Comparison of ENCODE assay signal across 19 cellular contexts in genomic region chr3:143037867-143038266, GRCh38. TPM values are rescaled to one million over a fixed set of nuclear protein-coding genes. Genes with fewer than 3 reads are reported as not detected.
DNase-seq lines count a peak whose midpoint lies in the region; ATAC-seq, FAIRE-seq and TF ChIP-seq lines count a peak whose summit lies in the region.
"Had no signal": no experiment of that assay in that cellular context is flagged by ENCODE, and none has a peak within 500 bp of the region (broad histone marks: within the 10 kb centered on the region; RNA-seq: fewer than 3 reads in every experiment).

No MANE protein-coding gene starts in this region.

- no peaks in the 10 kb centered on the region for H3K9me2 ChIP-seq in OCI-LY1 (ENCODE audit: low read depth, low read length)

- H3K36me3 ChIP-seq in OCI-LY1 (ENCODE audit: insufficient read depth, low read length) (peaks cover 95% of the 10 kb centered on the region), heart right ventricle (peaks cover 0 to 100% (median 24%) of the 10 kb centered on the region in 9 donors), kidney (ENCODE audit: control insufficient read depth in 1 of 2, insufficient read depth in 2 of 2, low read length in 2 of 2) (peaks cover 13 to 28% of the 10 kb centered on the region in 2 donors)

- FAIRE-seq in A204.1 (lab: Jason Lieb, UNC) (peak; percentile 30), kidney (lab: Jason Lieb, UNC) (no peak)
- FAIRE-seq: keratinocyte had no signal

- 92 to 94% methylated on average over 2 of the region's 2 CpGs for WGBS in heart right ventricle, 2 donors

- H3K4me1 ChIP-seq in OCI-LY1 (ENCODE audit: insufficient read depth, low read length, severe bottlenecking): no peaks in the 10 kb centered on the region
- H3K4me1 ChIP-seq in heart right ventricle: peaks cover 0 to 15% (median 0%) of the 10 kb centered on the region in 9 donors
- no peaks in the 10 kb centered on the region for H3K4me1 ChIP-seq in kidney (ENCODE audit: control insufficient read depth in 1 of 2, insufficient read depth in 1 of 2, low read depth in 1 of 2, low read length in 2 of 2)
- H3K4me1 ChIP-seq: ascending aorta had no signal

- H3K79me2 ChIP-seq in OCI-LY1 (ENCODE audit: insufficient read depth, low read length): peaks cover 16% of the 10 kb centered on the region; the same call in 1 of the 2 replicates

- H3K9me3 ChIP-seq in OCI-LY1 (ENCODE audit: low read length) (no peaks in the 10 kb centered on the region), heart right ventricle (no peaks in the 10 kb centered on the region), kidney (ENCODE audit: control insufficient read depth in 1 of 2, low read length in 2 of 2) (no peaks in the 10 kb centered on the region)
- H3K9me3 ChIP-seq: ascending aorta, mucosa of descending colon had no signal

- DNase-seq in GM12865 (ENCODE audit: low read depth) (peak; percentile 5), chondrocyte (ENCODE audit: low spot score) (no peak), heart right ventricle (no peak), kidney (no peak)
- no peak for DNase-seq in stimulated activated CD4-positive, alpha-beta T cell treated with anti-CD3 and anti-CD28 coated beads, Interleukin-2, amount 100 ng/mL, for 24 hours
- DNase-seq in activated effector memory CD4-positive, alpha-beta T cell treated with Interleukin-2 at 50 U/mL for 16 hours: no peak
- DNase-seq: activated CD4-positive, alpha-beta T cell treated with anti-CD3 and anti-CD28 coated beads, Interleukin-2, amount 10 ng/mL, durations not matched to agents 7 days and 5 days; C1 segment of cervical spinal cord; effector CD4-positive, alpha-beta T cell; mucosa of descending colon; NCI-H2029; stimulated activated CD4-positive, alpha-beta T cell treated with anti-CD3 and anti-CD28 coated beads, Interleukin-2, amount 100 ng/mL, for 48 hours had no signal

- no peak overlapping the region for H2AFZ ChIP-seq in OCI-LY1 (ENCODE audit: low read length)

- no peaks in the 10 kb centered on the region for H3K9me3 Mint-ChIP-seq in chondrocyte (ENCODE audit: low read depth)
- H3K9me3 Mint-ChIP-seq: activated CD4-positive, alpha-beta T cell treated with anti-CD3 and anti-CD28 coated beads, Interleukin-2, amount 10 ng/mL, durations not matched to agents 7 days and 5 days; activated T-helper 2 cell treated with anti-CD3 and anti-CD28 coated beads, Interferon-gamma antibody, Interleukin-2, Interleukin-4, amounts not matched to agents 10 μg/mL and 5 μg/mL and 100 μg/mL, durations not matched to agents 14 hours and 24 hours and 36 hours; stimulated activated effector memory CD8-positive, alpha-beta T cell treated with anti-CD3 and anti-CD28 coated beads, Interleukin-12 subunit alpha, Interleukin-12 subunit beta, amount 100 ng/mL, for 72 hours; T-helper 1 cell treated with Interleukin-12 subunit alpha and Interleukin-12 subunit beta and Interleukin-4 antibody, amounts not matched to agents 30 μg/mL and 1 μg/mL, for 36 hours had no signal

- H3K27me3 Mint-ChIP-seq in chondrocyte (ENCODE audit: low read depth): no peaks in the 10 kb centered on the region
- H3K27me3 Mint-ChIP-seq: activated CD4-positive, alpha-beta T cell treated with anti-CD3 and anti-CD28 coated beads, Interleukin-2, amount 10 ng/mL, durations not matched to agents 7 days and 5 days had no signal

- peaks cover 5% of the 10 kb centered on the region; the same call in 1 of the 2 replicates for H4K20me1 ChIP-seq in OCI-LY1 (ENCODE audit: insufficient read depth, low read length)

- intact Hi-C loops in heart right ventricle (cut with DNase I) (no loop called here), kidney (cut with DNase I) (no loop called here)

- no peak overlapping the region for H3K27ac ChIP-seq in OCI-LY1 (ENCODE audit: low read depth, low read length, poor library complexity, severe bottlenecking)
- no peak overlapping the region for H3K27ac ChIP-seq in heart right ventricle
- no peak overlapping the region for H3K27ac ChIP-seq in kidney (ENCODE audit: low read depth in 2 of 2, low read length in 2 of 2)
- H3K27ac ChIP-seq: ascending aorta had no signal

- H3K4me3 Mint-ChIP-seq in chondrocyte (ENCODE audit: unreplicated experiment): no peak overlapping the region
- H3K4me3 Mint-ChIP-seq: activated CD4-positive, alpha-beta T cell treated with anti-CD3 and anti-CD28 coated beads, Interleukin-2, amount 10 ng/mL, durations not matched to agents 7 days and 5 days; stimulated activated effector memory CD8-positive, alpha-beta T cell treated with anti-CD3 and anti-CD28 coated beads, Interleukin-12 subunit alpha, Interleukin-12 subunit beta, amount 100 ng/mL, for 72 hours; T-helper 1 cell treated with Interleukin-12 subunit alpha and Interleukin-12 subunit beta and Interleukin-4 antibody, amounts not matched to agents 30 μg/mL and 1 μg/mL, for 36 hours had no signal

- H3K27me3 ChIP-seq in OCI-LY1 (ENCODE audit: insufficient read depth, low read length): no peaks in the 10 kb centered on the region
- no peaks in the 10 kb centered on the region for H3K27me3 ChIP-seq in heart right ventricle
- H3K27me3 ChIP-seq: ascending aorta had no signal

- peaks cover 14% of the 10 kb centered on the region for H3F3A ChIP-seq in OCI-LY1 (ENCODE audit: insufficient read depth, low read length)

- TF ChIP-seq CTCF in GM12865 (IDR thresholded peaks at IDR 0.05; ENCODE audit: insufficient read depth, low read depth, low read length, missing control alignments): peak; percentile 22
- TF ChIP-seq CTCF in OCI-LY1 (IDR thresholded peaks at IDR 0.05; ENCODE audit: low read length): peak; percentile 42
- TF ChIP-seq CTCF in chondrocyte (IDR thresholded peaks at IDR 0.05): peak; percentile 38
- TF ChIP-seq CTCF in heart right ventricle (IDR thresholded peaks at IDR 0.05): peak in 2 of 9 donors; percentile 5 to 13
- no peak for TF ChIP-seq CTCF in kidney (IDR thresholded peaks at IDR 0.05; ENCODE audit: borderline replicate concordance, extremely low read depth, insufficient read depth)

- ATAC-seq in heart right ventricle: no peak
- ATAC-seq: mucosa of descending colon; stimulated activated effector memory CD8-positive, alpha-beta T cell treated with anti-CD3 and anti-CD28 coated beads, Interleukin-12 subunit alpha, Interleukin-12 subunit beta, amount 100 ng/mL, for 72 hours had no signal

- H3K36me3 Mint-ChIP-seq in chondrocyte (ENCODE audit: low read depth): peaks cover 8% of the 10 kb centered on the region

- H3K4me3 ChIP-seq in GM12865 (ENCODE audit: low read depth, low read length): no peak overlapping the region
- no peak overlapping the region for H3K4me3 ChIP-seq in OCI-LY1 (ENCODE audit: low read depth, low read length, poor library complexity, severe bottlenecking)
- H3K4me3 ChIP-seq in heart right ventricle: no peak overlapping the region
- no peak overlapping the region for H3K4me3 ChIP-seq in kidney (ENCODE audit: low read length in 2 of 2)
- H3K4me3 ChIP-seq: ascending aorta, mucosa of descending colon had no signal

- H3K4me2 ChIP-seq in OCI-LY1 (ENCODE audit: low read length): no peak overlapping the region

- H3K9ac ChIP-seq in OCI-LY1 (ENCODE audit: low read length) (no peak overlapping the region), kidney (ENCODE audit: low read length in 2 of 2) (no peak overlapping the region)

- H3K27ac Mint-ChIP-seq in chondrocyte (ENCODE audit: unreplicated experiment): no peak overlapping the region
- H3K27ac Mint-ChIP-seq: activated CD4-positive, alpha-beta T cell treated with anti-CD3 and anti-CD28 coated beads, Interleukin-2, amount 10 ng/mL, durations not matched to agents 7 days and 5 days; activated T-helper 2 cell treated with anti-CD3 and anti-CD28 coated beads, Interferon-gamma antibody, Interleukin-2, Interleukin-4, amounts not matched to agents 10 μg/mL and 5 μg/mL and 100 μg/mL, durations not matched to agents 14 hours and 24 hours and 36 hours; stimulated activated effector memory CD8-positive, alpha-beta T cell treated with anti-CD3 and anti-CD28 coated beads, Interleukin-12 subunit alpha, Interleukin-12 subunit beta, amount 100 ng/mL, for 72 hours; T-helper 1 cell treated with Interleukin-12 subunit alpha and Interleukin-12 subunit beta and Interleukin-4 antibody, amounts not matched to agents 30 μg/mL and 1 μg/mL, for 36 hours had no signal

- peaks cover 8% of the 10 kb centered on the region for H3K4me1 Mint-ChIP-seq in chondrocyte (ENCODE audit: low read depth)

RNA-seq across cellular contexts. Expression of gene U2SURP, which starts 36.5 kb away (rescaled TPM):
- total RNA-seq in chondrocyte (63.0 to 72.9 TPM (median 63.7 TPM) in 3 replicates), heart right ventricle (10 to 100 TPM; 35.8 to 49.3 (median 40.2) TPM), kidney (97.7 TPM)
- polyA plus RNA-seq in heart right ventricle (10 to 100 TPM; 14.1 to 47.4 TPM), kidney (ENCODE audit: insufficient read depth, low read depth, low replicate concordance) (23.0 TPM)
